Comparison of ENCODE assay signal across 9 cellular contexts in the genomic region with DNA sequence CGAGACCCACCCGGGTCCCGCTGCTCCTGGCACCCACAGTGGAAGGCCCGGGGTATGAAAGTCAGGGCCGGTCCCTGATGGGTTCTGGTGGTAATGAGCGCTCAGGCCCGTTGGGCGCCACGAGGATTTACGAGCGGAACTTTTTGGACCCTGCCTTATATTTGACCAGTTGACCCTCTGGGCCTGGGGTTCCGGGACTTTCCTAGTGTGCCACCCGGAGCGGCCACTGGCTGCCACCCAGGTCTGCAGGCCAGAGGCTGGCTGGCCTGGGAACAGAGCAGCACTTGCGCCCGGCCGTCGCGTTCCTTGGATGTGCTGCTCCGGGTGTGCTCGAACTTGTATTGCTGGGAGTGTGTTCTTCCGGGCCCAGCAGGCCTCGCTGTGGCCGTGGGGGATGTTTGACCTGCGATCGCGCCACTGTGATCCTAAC. TPM values are rescaled to one million over a fixed set of nuclear protein-coding genes. Genes with fewer than 3 reads are reported as not detected.
DNase-seq lines count a peak whose midpoint lies in the region; ATAC-seq and TF ChIP-seq lines count a peak whose summit lies in the region.
"Had no signal": no experiment of that assay in that cellular context is flagged by ENCODE, and none has a peak within 500 bp of the region (broad histone marks: within the 10 kb centered on the region; RNA-seq: fewer than 3 reads in every experiment).

No MANE protein-coding gene starts in this region.

- peak in 1 of 34 experiments; percentile 2 for DNase-seq in T-cell
- DNase-seq in fibroblast of mammary gland (ENCODE audit: low read depth): no peak
- no peak for DNase-seq in COLO668 (lab: John Stamatoyannopoulos, UW; ENCODE audit: unreplicated experiment)
- no peak for DNase-seq in HUDEP-2 (lab: John Stamatoyannopoulos, UW; ENCODE audit: unreplicated experiment in 76 of 76)
- no peak for DNase-seq in MM.1S

- H3K9me3 Mint-ChIP-seq in T-cell (peaks cover 0 to 2% (median 0%) of the 10 kb centered on the region in 3 donors), nephron (no peaks in the 10 kb centered on the region)

- H3K36me3 Mint-ChIP-seq in T-cell (peaks cover 3% of the 10 kb centered on the region), nephron (ENCODE audit: low read depth) (peaks cover 3% of the 10 kb centered on the region)

- no peak overlapping the region for H3K27ac ChIP-seq in BLaER1
- H3K27ac ChIP-seq in MM.1S (ENCODE audit: low read length): no peak overlapping the region
- H3K27ac ChIP-seq: KMS-11 had no signal

- H3K36me3 ChIP-seq in BLaER1 (no peaks in the 10 kb centered on the region), MM.1S (replicated peaks; ENCODE audit: insufficient read depth, low read length) (no peaks in the 10 kb centered on the region)

- no peaks in the 10 kb centered on the region for H3K79me2 ChIP-seq in MM.1S (ENCODE audit: low read length)

- no peak overlapping the region for H2AFZ ChIP-seq in MM.1S (ENCODE audit: low read length)

- peaks cover 17% of the 10 kb centered on the region for H3K9me3 ChIP-seq in BLaER1
- H3K9me3 ChIP-seq in MM.1S (replicated peaks; ENCODE audit: insufficient read depth, low read length): no peaks in the 10 kb centered on the region

- H3K9ac ChIP-seq in BLaER1 (no peak overlapping the region), MM.1S (ENCODE audit: low read length) (no peak overlapping the region)
- H3K9ac ChIP-seq: KMS-11 had no signal

- no peak for ATAC-seq in T-cell (replicated peaks in 1 of 4)
- no peak for ATAC-seq in HG03439 (IDR thresholded peaks at IDR 0.05; ENCODE audit: unreplicated experiment)

- H3K4me3 ChIP-seq in BLaER1 (no peak overlapping the region; the same call in 1 of the 2 replicates), fibroblast of mammary gland (ENCODE audit: control insufficient read depth, low read depth, low read length) (peak overlapping the region; percentile 72), MM.1S (ENCODE audit: low read length) (no peak overlapping the region)

- peak overlapping the region; percentile 68 for H3K4me2 ChIP-seq in BLaER1
- no peak overlapping the region for H3K4me2 ChIP-seq in MM.1S (ENCODE audit: low read depth, low read length)
- H3K4me2 ChIP-seq: KMS-11 had no signal

- no peaks in the 10 kb centered on the region for H3K9me2 ChIP-seq in MM.1S (replicated peaks; ENCODE audit: insufficient read depth, low read length)

- TF ChIP-seq CTCF in fibroblast of mammary gland (conservative IDR thresholded peaks at IDR 0.05; ENCODE audit: control insufficient read depth, insufficient read depth, low read depth, low read length) (no peak), nephron (IDR thresholded peaks at IDR 0.05; ENCODE audit: unreplicated experiment in 3 of 3) (no peak), MM.1S (IDR thresholded peaks at IDR 0.05; ENCODE audit: low read length) (no peak)

- POLR2A ChIA-PET in T-cell (lab: Charles Lee): interaction anchor here in 1 of 2 donors (0.6 to 0.7 kb wide), 2 partner anchors 222 to 516 kb away, joined by 3 to 8 read pairs; no protein-coding TSS in a partner anchor

- CTCF ChIA-PET in T-cell (lab: Charles Lee): no interaction called here

- H3K27me3 ChIP-seq in BLaER1: peaks cover 51% of the 10 kb centered on the region
- no peaks in the 10 kb centered on the region; the same call in 1 of the 2 replicates for H3K27me3 ChIP-seq in MM.1S (replicated peaks; ENCODE audit: insufficient read depth, low read length)

- H3K27me3 Mint-ChIP-seq in T-cell (peaks cover 18 to 21% of the 10 kb centered on the region in 2 donors), nephron (ENCODE audit: low read depth) (peaks cover 78% of the 10 kb centered on the region)

- H3K4me3 Mint-ChIP-seq in T-cell (peak overlapping the region; percentile 82 to 85 (median 84)), nephron (peak overlapping the region; percentile 80 to 84 (median 81))

- H3K4me1 Mint-ChIP-seq in T-cell (peaks cover 16 to 26% (median 21%) of the 10 kb centered on the region in 3 donors), nephron (peaks cover 5% of the 10 kb centered on the region)

- H3K27ac Mint-ChIP-seq in T-cell (no peak overlapping the region), nephron (peak overlapping the region; percentile 47 to 85 (median 71))

- peaks cover 12% of the 10 kb centered on the region for H3K4me1 ChIP-seq in BLaER1
- H3K4me1 ChIP-seq in MM.1S (ENCODE audit: low read length): no peaks in the 10 kb centered on the region

- no peaks in the 10 kb centered on the region for H3F3A ChIP-seq in MM.1S (ENCODE audit: insufficient read depth, low read length)

- no peaks in the 10 kb centered on the region; the same call in 1 of the 2 replicates for H4K20me1 ChIP-seq in BLaER1
- H4K20me1 ChIP-seq in MM.1S (ENCODE audit: insufficient read depth, low read length): no peaks in the 10 kb centered on the region

RNA-seq across cellular contexts. Expression of a gene that starts 1.0 kb away (rescaled TPM):
- total RNA-seq in T-cell: 1 to 10 TPM; 1.4 to 7.6 (median 5.5) TPM

RNA-seq across cellular contexts. Expression of a gene that starts 29.9 kb away (rescaled TPM):
- 1 to 10 TPM in 1 of 5 donors, under 1 TPM in 3, not detected in 1; 0.32 to 1.1 (median 0.42) TPM for total RNA-seq in T-cell

Comparison
In these comparisons a context has a peak if more than half of its experiments do, and no peak if none do; other contexts are left out.
1. H3K27ac Mint-ChIP-seq: peak in nephron (3 of 3); none in T-cell (0 of 2).